In the genomic region with DNA sequence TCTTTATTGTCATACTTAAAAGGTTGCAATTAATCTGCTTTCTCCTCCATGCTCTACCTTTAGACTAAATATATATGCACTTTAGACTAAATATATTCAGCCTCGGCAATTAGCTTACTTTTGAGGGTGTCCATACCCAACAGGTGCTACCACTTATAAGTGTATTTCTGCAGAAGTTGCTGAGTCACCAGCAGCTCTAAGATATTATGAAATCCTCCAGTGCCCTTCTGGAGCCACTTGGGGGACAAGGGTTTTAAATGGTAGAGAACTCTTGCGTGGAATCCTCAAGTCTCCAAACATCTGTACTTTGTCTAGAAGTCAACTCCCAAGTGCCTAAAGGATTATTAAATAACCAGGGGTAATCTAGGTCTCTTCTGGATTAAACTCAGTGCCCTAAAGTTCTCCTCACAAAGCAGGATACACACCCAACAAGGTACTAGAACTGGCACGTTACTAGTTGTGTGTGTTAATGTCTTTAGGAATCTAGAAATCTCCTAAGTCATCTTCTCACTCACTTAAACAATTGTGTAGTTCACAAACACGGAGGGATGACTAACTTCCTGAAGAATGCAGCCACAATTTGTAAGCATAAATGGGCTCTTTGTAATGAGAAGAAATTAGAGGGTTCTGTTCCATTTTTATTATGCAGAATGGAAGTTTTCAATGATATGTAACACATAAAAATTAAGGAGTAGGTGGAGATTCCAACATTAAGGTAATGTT, we compare ENCODE assay signal across 15 cellular contexts.
DNase-seq lines count a peak whose midpoint lies in the region; ATAC-seq, FAIRE-seq and TF ChIP-seq lines count a peak whose summit lies in the region.
"Had no signal": no experiment of that assay in that cellular context is flagged by ENCODE, and none has a peak within 500 bp of the region (broad histone marks: within the 10 kb centered on the region; RNA-seq: fewer than 3 reads in every experiment).

No MANE protein-coding gene starts in this region.

- TF ChIP-seq CTCF in AG04449 (IDR thresholded peaks at IDR 0.05; ENCODE audit: insufficient read depth, low read length, missing control alignments) (no peak), pancreas (IDR thresholded peaks at IDR 0.05) (no peak)

- peaks cover 0 to 3% (median 0%) of the 10 kb centered on the region in 4 donors for H3K9me3 ChIP-seq in pancreas
- H3K9me3 ChIP-seq: adrenal gland, tibial artery had no signal

- no peak for TF ChIP-seq POLR2A in H54 (IDR thresholded peaks at IDR 0.05; ENCODE audit: low read depth, low read length)

- intact Hi-C loops in pancreas (cut with DNase I), result no loop called here

- WGBS in pancreas, 2 donors, result 65 to 77% methylated on average over 4 of the region's 4 CpGs

- DNase-seq in AG04449 (ENCODE audit: low read depth, low spot score) (peak; percentile 5), H54 (ENCODE audit: insufficient read length, low spot score) (no peak), amniotic epithelial cell (ENCODE audit: low read depth) (peak; percentile 65), iris pigment epithelial cell (ENCODE audit: low read depth) (peak; percentile 81), pancreas (no peak), D341Med (ENCODE audit: low spot score) (no peak), globus pallidus (ENCODE audit: low spot score) (no peak)
- DNase-seq: activated T-cell treated with anti-CD3 and anti-CD28 coated beads for 4 hours; adrenal gland; CD4-positive, CD25-positive, alpha-beta regulatory T cell; GOT3; tibial artery had no signal

- CTCF ChIA-PET in AG04449 (lab: Yijun Ruan, JAX), result no interaction called here

- no peaks in the 10 kb centered on the region for H3K27me3 ChIP-seq in pancreas
- H3K27me3 ChIP-seq: adrenal gland, tibial artery had no signal

- H3K4me3 ChIP-seq in AG04449 (ENCODE audit: low read depth, low read length) (no peak overlapping the region), pancreas (no peak overlapping the region)
- H3K4me3 ChIP-seq: adrenal gland, tibial artery had no signal

- no peak overlapping the region for H3K27ac ChIP-seq in pancreas
- H3K27ac ChIP-seq: adrenal gland, KMS-11, tibial artery had no signal

- FAIRE-seq in H54 (lab: Jason Lieb, UNC) (peak; percentile 15), pancreas (lab: Jason Lieb, UNC) (no peak)
- FAIRE-seq: GM19239 had no signal

- H3K36me3 ChIP-seq in pancreas, result no peaks in the 10 kb centered on the region
- H3K36me3 ChIP-seq: adrenal gland, tibial artery had no signal

- no peaks in the 10 kb centered on the region for H3K4me1 ChIP-seq in pancreas
- H3K4me1 ChIP-seq: adrenal gland, tibial artery had no signal

- POLR2A ChIA-PET in AG04449 (lab: Yijun Ruan, JAX), result no interaction called here

- ATAC-seq in pancreas, result no peak
- no peak for ATAC-seq in HG03025 (IDR thresholded peaks at IDR 0.05; ENCODE audit: low FRiP score, unreplicated experiment)

Comparison
In these comparisons a context has a peak if more than half of its experiments do, and no peak if none do; other contexts are left out.
1. DNase-seq: peak in AG04449 (single experiment), amniotic epithelial cell (single experiment) and iris pigment epithelial cell (single experiment); none in H54 (single experiment), pancreas (0 of 6), D341Med (single experiment) and globus pallidus (single experiment).